Comparison of ENCODE assay signal across 1 cellular context in genomic region chr11:14179126-14179820, GRCh38.
TF ChIP-seq lines count a peak whose summit lies in the region.

No MANE protein-coding gene starts in this region.

TF ChIP-seq in SK-N-SH treated with all-trans-retinoic acid at 6 μM for 48 hours, 23 proteins besides CTCF, POLR2A, EP300 and RAD21 (continued from another document):
- 0 out of 2 replicates have a peak, but pooled peaks have one; percentile 34 for TF ChIP-seq TSHZ2 (CRISPR knock-in tag; IDR thresholded peaks at IDR 0.05)
- peak; percentile 45; the same call in 1 of the 2 replicates for TF ChIP-seq ISL1 (CRISPR knock-in tag; IDR thresholded peaks at IDR 0.05)
- TF ChIP-seq OSR1 (CRISPR knock-in tag; IDR thresholded peaks at IDR 0.05) = no peak
